Comparison of ENCODE assay signal across 1 cellular context in the genomic region with DNA sequence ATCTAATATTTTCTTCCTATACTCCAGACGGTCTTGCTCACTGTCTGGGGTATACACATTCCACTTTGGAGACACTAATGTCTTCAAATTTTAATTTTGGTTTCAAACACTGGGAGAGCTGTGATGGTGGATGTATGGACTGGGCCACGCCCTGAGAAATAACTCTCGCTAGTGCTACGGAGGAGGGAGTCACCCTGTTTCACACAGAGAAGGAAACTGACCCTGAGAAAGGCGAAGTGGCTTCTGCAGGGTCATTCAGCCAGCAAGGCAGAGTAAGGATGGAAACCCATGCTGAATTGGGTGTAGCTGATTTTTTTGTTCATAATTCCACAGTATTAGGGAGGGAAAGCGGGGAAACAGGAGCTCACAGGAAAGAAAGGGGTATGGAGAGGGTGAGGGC.
TF ChIP-seq lines count a peak whose summit lies in the region.

No MANE protein-coding gene starts in this region.

TF ChIP-seq in HCT116, 20 proteins besides CTCF, POLR2A, EP300 and RAD21:
- no peak for TF ChIP-seq ZNF274 (IDR thresholded peaks at IDR 0.05; ENCODE audit: low read depth, low read length)
- TF ChIP-seq, protein P1, sequence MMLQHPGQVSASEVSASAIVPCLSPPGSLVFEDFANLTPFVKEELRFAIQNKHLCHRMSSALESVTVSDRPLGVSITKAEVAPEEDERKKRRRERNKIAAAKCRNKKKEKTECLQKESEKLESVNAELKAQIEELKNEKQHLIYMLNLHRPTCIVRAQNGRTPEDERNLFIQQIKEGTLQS (IDR thresholded peaks at IDR 0.05): no peak
- no peak for TF ChIP-seq POLR2AphosphoS5 (IDR thresholded peaks at IDR 0.05; ENCODE audit: low read depth, low read length)
- no peak for TF ChIP-seq CBX3 (IDR thresholded peaks at IDR 0.05; ENCODE audit: low read depth)
- TF ChIP-seq CEBPB (IDR thresholded peaks at IDR 0.05; ENCODE audit: low read depth): no peak
- TF ChIP-seq, protein P2, sequence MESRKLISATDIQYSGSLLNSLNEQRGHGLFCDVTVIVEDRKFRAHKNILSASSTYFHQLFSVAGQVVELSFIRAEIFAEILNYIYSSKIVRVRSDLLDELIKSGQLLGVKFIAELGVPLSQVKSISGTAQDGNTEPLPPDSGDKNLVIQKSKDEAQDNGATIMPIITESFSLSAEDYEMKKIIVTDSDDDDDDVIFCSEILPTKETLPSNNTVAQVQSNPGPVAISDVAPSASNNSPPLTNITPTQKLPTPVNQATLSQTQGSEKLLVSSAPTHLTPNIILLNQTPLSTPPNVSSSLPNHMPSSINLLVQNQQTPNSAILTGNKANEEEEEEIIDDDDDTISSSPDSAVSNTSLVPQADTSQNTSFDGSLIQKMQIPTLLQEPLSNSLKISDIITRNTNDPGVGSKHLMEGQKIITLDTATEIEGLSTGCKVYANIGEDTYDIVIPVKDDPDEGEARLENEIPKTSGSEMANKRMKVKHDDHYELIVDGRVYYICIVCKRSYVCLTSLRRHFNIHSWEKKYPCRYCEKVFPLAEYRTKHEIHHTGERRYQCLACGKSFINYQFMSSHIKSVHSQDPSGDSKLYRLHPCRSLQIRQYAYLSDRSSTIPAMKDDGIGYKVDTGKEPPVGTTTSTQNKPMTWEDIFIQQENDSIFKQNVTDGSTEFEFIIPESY (IDR thresholded peaks at IDR 0.05; ENCODE audit: extremely low read depth, insufficient replicate concordance, low read length): no peak
- TF ChIP-seq, protein P3, sequence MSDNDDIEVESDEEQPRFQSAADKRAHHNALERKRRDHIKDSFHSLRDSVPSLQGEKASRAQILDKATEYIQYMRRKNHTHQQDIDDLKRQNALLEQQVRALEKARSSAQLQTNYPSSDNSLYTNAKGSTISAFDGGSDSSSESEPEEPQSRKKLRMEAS (IDR thresholded peaks at IDR 0.05): no peak
- no peak for TF ChIP-seq FOSL1 (IDR thresholded peaks at IDR 0.05; ENCODE audit: low read depth)
- no peak for TF ChIP-seq SIN3A (IDR thresholded peaks at IDR 0.05; ENCODE audit: low read depth)
- no peak for TF ChIP-seq SRF (IDR thresholded peaks at IDR 0.05; ENCODE audit: low read depth)
